ENCODE assay signal across 36 cellular contexts in genomic region chr11:1161410-1162152, GRCh38. TPM values are rescaled to one million over a fixed set of nuclear protein-coding genes. Genes with fewer than 3 reads are reported as not detected.
DNase-seq lines count a peak whose midpoint lies in the region; ATAC-seq and TF ChIP-seq lines count a peak whose summit lies in the region.
"Had no signal": no experiment of that assay in that cellular context is flagged by ENCODE, and none has a peak within 500 bp of the region (broad histone marks: within the 10 kb centered on the region; RNA-seq: fewer than 3 reads in every experiment).

No MANE protein-coding gene starts in this region.

- POLR2A ChIA-PET in SK-N-SH (lab: Yijun Ruan, JAX), result no interaction called here
- POLR2A ChIA-PET in GM10248 (lab: Yijun Ruan, JAX), result no interaction called here

- TF ChIP-seq CTCF in SK-N-SH (IDR thresholded peaks at IDR 0.05) (no peak), GM10248 (IDR thresholded peaks at IDR 0.05; ENCODE audit: control extremely low read depth, extremely low read depth, low read depth, missing control alignments) (no peak), endodermal cell (conservative IDR thresholded peaks at IDR 0.05) (no peak), sigmoid colon (IDR thresholded peaks at IDR 0.05) (no peak), gastrocnemius medialis (IDR thresholded peaks at IDR 0.05 in 4 of 5, conservative IDR thresholded peaks at IDR 0.05 in 1 of 5) (no peak)

- H3K4me3 ChIP-seq in SK-N-SH (ENCODE audit: low read depth in 2 of 2, low read length in 1 of 2) (no peak overlapping the region), endodermal cell (ENCODE audit: low read length) (no peak overlapping the region), sigmoid colon (no peak overlapping the region), GM23248 (no peak overlapping the region), gastrocnemius medialis (no peak overlapping the region)
- H3K4me3 ChIP-seq: adrenal gland, SJSA1 had no signal

- TF ChIP-seq EP300 in SK-N-SH (IDR thresholded peaks at IDR 0.05; ENCODE audit: borderline replicate concordance in 1 of 2, low read depth in 1 of 2, low read length in 1 of 2), result no peak
- no peak for TF ChIP-seq EP300 in sigmoid colon (IDR thresholded peaks at IDR 0.05)

- WGBS in SK-N-SH (ENCODE audit: low lambda C conversion rate), result 79% methylated on average over 26 of the region's 43 CpGs
- 89 to 90% methylated on average over 32 to 43 of the region's 43 CpGs for WGBS in endodermal cell (ENCODE audit: insufficient coverage in 1 of 2, insufficient read length in 1 of 2), 2 experiments
- 84 to 88% methylated on average over 43 of the region's 43 CpGs for WGBS in sigmoid colon, 2 donors
- 50 to 56% methylated on average over 34 to 43 of the region's 43 CpGs for WGBS in GM23248 (ENCODE audit: low coverage in 1 of 2, low lambda C conversion rate in 2 of 2, missing lambda C conversion rate in 2 of 2), 2 experiments

- H2AFZ ChIP-seq in SK-N-SH (ENCODE audit: low read depth) (no peak overlapping the region), GM23248 (no peak overlapping the region)
- H2AFZ ChIP-seq: parathyroid adenoma had no signal

- H3K9ac ChIP-seq in SK-N-SH (no peak overlapping the region), endodermal cell (ENCODE audit: extremely low read depth, low read length, poor library complexity, severe bottlenecking) (no peak overlapping the region), GM23248 (no peak overlapping the region)
- H3K9ac ChIP-seq: parathyroid adenoma had no signal

- in situ Hi-C loops in GM23248 (cut with MboI) (no loop called here), gastrocnemius medialis (cut with MboI; ENCODE audit: low sequenced_read_pairs in 4 of 4) (no loop called here)

- no peaks in the 10 kb centered on the region for H3K9me3 Mint-ChIP-seq in endodermal cell
- H3K9me3 Mint-ChIP-seq: activated T-cell treated with anti-CD3 and anti-CD28 coated beads, Interleukin-2, amount 50 U/mL, for 4 hours; brain; CD4-positive, CD25-positive, alpha-beta regulatory T cell; H9; neural crest cell had no signal

- DNase-seq in SK-N-SH, result peak; percentile 11
- peak; percentile 9 for DNase-seq in GM10248 (ENCODE audit: extremely low spot score)
- peak; percentile 38 for DNase-seq in endodermal cell
- DNase-seq in sigmoid colon, result peak; percentile 53
- no peak for DNase-seq in GM23248
- no peak for DNase-seq in gastrocnemius medialis
- no peak for DNase-seq in COLO829 (ENCODE audit: low spot score)
- DNase-seq: activated CD4-positive, alpha-beta T cell treated with anti-CD3 and anti-CD28 coated beads for 36 hours; activated CD8-positive, alpha-beta memory T cell treated with anti-CD3 and anti-CD28 coated beads for 24 hours; activated naive CD4-positive, alpha-beta T cell; activated T-cell treated with anti-CD3 and anti-CD28 coated beads, Interleukin-2, amount 50 U/mL, for 4 hours; CD4-positive, CD25-positive, alpha-beta regulatory T cell; effector CD4-positive, alpha-beta T cell; EL; H9; KBM-7; kidney glomerular epithelial cell; mammary epithelial cell; NCI-H1105 treated with DMSO at 0.1 percent for 48 hours; NCI-H2081; NCI-H2227 treated with DMSO at 0.1 percent for 48 hours; NCI-H69; stimulated activated CD4-positive, alpha-beta T cell treated with anti-CD3 and anti-CD28 coated beads, Interleukin-12 subunit alpha, Interleukin-12 subunit beta, amount 100 ng/mL, for 4 hours; stimulated activated CD4-positive, alpha-beta T cell treated with anti-CD3 and anti-CD28 coated beads, Interleukin-4, amount 100 ng/mL, for 1 hour; substantia nigra had no signal

- H3K27me3 ChIP-seq in SK-N-SH (ENCODE audit: insufficient read depth) (no peaks in the 10 kb centered on the region), endodermal cell (ENCODE audit: control insufficient read depth, insufficient read depth, low read length, poor library complexity, severe bottlenecking) (no peaks in the 10 kb centered on the region), sigmoid colon (peaks cover 0 to 8% (median 0%) of the 10 kb centered on the region in 3 donors), GM23248 (replicated peaks; ENCODE audit: insufficient read depth) (peaks cover 4% of the 10 kb centered on the region; the same call in 1 of the 2 replicates), gastrocnemius medialis (peaks cover 4 to 8% (median 6%) of the 10 kb centered on the region in 3 donors)
- H3K27me3 ChIP-seq: SJSA1 had no signal

- no peak overlapping the region for H3K27ac Mint-ChIP-seq in endodermal cell
- H3K27ac Mint-ChIP-seq: activated CD4-positive, alpha-beta T cell treated with anti-CD3 and anti-CD28 coated beads for 36 hours; brain; CD4-positive, CD25-positive, alpha-beta regulatory T cell; H9; T-helper 1 cell treated with Interleukin-12 subunit alpha and Interleukin-12 subunit beta and Interleukin-4 antibody, amounts not matched to agents 30 μg/mL and 1 μg/mL, for 36 hours had no signal

- CTCF ChIA-PET in SK-N-SH (lab: Yijun Ruan, JAX), result interaction anchor here (1.5 kb wide), 1 partner anchor 41 kb away, joined by 3 read pairs; no protein-coding TSS in a partner anchor
- CTCF ChIA-PET in GM10248 (lab: Yijun Ruan, JAX), result no interaction called here

- H3K27ac ChIP-seq in SK-N-SH (ENCODE audit: low read depth in 2 of 2, low read length in 1 of 2), result no peak overlapping the region
- H3K27ac ChIP-seq in endodermal cell (ENCODE audit: low read depth, low read length), result no peak overlapping the region
- no peak overlapping the region for H3K27ac ChIP-seq in sigmoid colon
- no peak overlapping the region for H3K27ac ChIP-seq in GM23248
- H3K27ac ChIP-seq in gastrocnemius medialis, result no peak overlapping the region
- H3K27ac ChIP-seq: 22Rv1, adrenal gland, epithelial cell of prostate, parathyroid adenoma, SJSA1 had no signal

- TF ChIP-seq POLR2A in sigmoid colon (IDR thresholded peaks at IDR 0.05) (no peak), gastrocnemius medialis (IDR thresholded peaks at IDR 0.05) (no peak)

- H3K4me1 ChIP-seq in SK-N-SH (ENCODE audit: control insufficient read depth in 1 of 2, insufficient read depth in 2 of 2, low read depth in 1 of 2, low read length in 1 of 2), result no peaks in the 10 kb centered on the region
- no peaks in the 10 kb centered on the region for H3K4me1 ChIP-seq in endodermal cell (ENCODE audit: control insufficient read depth, insufficient read depth, low read length)
- H3K4me1 ChIP-seq in sigmoid colon, result no peaks in the 10 kb centered on the region
- H3K4me1 ChIP-seq in GM23248 (ENCODE audit: insufficient read depth), result no peaks in the 10 kb centered on the region
- H3K4me1 ChIP-seq in gastrocnemius medialis, result no peaks in the 10 kb centered on the region
- H3K4me1 ChIP-seq: adrenal gland, parathyroid adenoma had no signal

- H3K4me2 ChIP-seq in SK-N-SH, result no peak overlapping the region
- no peak overlapping the region for H3K4me2 ChIP-seq in GM23248 (ENCODE audit: unreplicated experiment)

- H3K79me2 ChIP-seq in SK-N-SH (ENCODE audit: insufficient read depth) (no peaks in the 10 kb centered on the region), GM23248 (ENCODE audit: insufficient read depth) (no peaks in the 10 kb centered on the region)
- H3K79me2 ChIP-seq: parathyroid adenoma had no signal

- ATAC-seq in SK-N-SH treated with all-trans-retinoic acid at 6 μM for 48 hours, result no peak
- no peak for ATAC-seq in gastrocnemius medialis
- ATAC-seq: activated CD4-positive, alpha-beta T cell treated with anti-CD3 and anti-CD28 coated beads for 36 hours; activated T-cell treated with anti-CD3 and anti-CD28 coated beads, Interleukin-2, amount 50 U/mL, for 4 hours; right cardiac atrium had no signal

- TF ChIP-seq RAD21 in SK-N-SH (IDR thresholded peaks at IDR 0.05; ENCODE audit: low read length), result no peak

- no peaks in the 10 kb centered on the region for H3K36me3 Mint-ChIP-seq in endodermal cell (ENCODE audit: low read depth)
- H3K36me3 Mint-ChIP-seq: brain; CD4-positive, CD25-positive, alpha-beta regulatory T cell had no signal

- intact Hi-C loops in sigmoid colon (cut with DNase I), result no loop called here
- intact Hi-C loops in gastrocnemius medialis (cut with DNase I; ENCODE audit: low total_unique reads), result no loop called here

- no peaks in the 10 kb centered on the region for H3K4me1 Mint-ChIP-seq in endodermal cell
- H3K4me1 Mint-ChIP-seq: activated CD4-positive, alpha-beta T cell treated with anti-CD3 and anti-CD28 coated beads for 36 hours; brain; CD4-positive, CD25-positive, alpha-beta regulatory T cell; H9; neural crest cell had no signal

- no peaks in the 10 kb centered on the region for H4K20me1 ChIP-seq in SK-N-SH (ENCODE audit: insufficient read depth)
- H4K20me1 ChIP-seq in GM23248 (ENCODE audit: insufficient read depth), result no peaks in the 10 kb centered on the region

- H3K9me2 ChIP-seq in SK-N-SH (no peaks in the 10 kb centered on the region), GM23248 (ENCODE audit: insufficient read depth) (no peaks in the 10 kb centered on the region)

- H3K36me3 ChIP-seq in SK-N-SH (replicated peaks in 1 of 2; ENCODE audit: control insufficient read depth in 1 of 2, insufficient read depth in 2 of 2, low read length in 1 of 2) (no peaks in the 10 kb centered on the region), endodermal cell (ENCODE audit: control insufficient read depth, insufficient read depth, low read length) (no peaks in the 10 kb centered on the region), sigmoid colon (no peaks in the 10 kb centered on the region), GM23248 (ENCODE audit: low read depth) (no peaks in the 10 kb centered on the region), gastrocnemius medialis (no peaks in the 10 kb centered on the region)
- H3K36me3 ChIP-seq: adrenal gland, SJSA1 had no signal

- no peak overlapping the region for H3K4me3 Mint-ChIP-seq in endodermal cell
- H3K4me3 Mint-ChIP-seq: activated CD4-positive, alpha-beta T cell treated with anti-CD3 and anti-CD28 coated beads for 36 hours; activated T-cell treated with anti-CD3 and anti-CD28 coated beads, Interleukin-2, amount 50 U/mL, for 4 hours; brain; CD4-positive, CD25-positive, alpha-beta regulatory T cell; H9; neural crest cell; T-helper 1 cell treated with Interleukin-12 subunit alpha and Interleukin-12 subunit beta and Interleukin-4 antibody, amounts not matched to agents 30 μg/mL and 1 μg/mL, for 36 hours had no signal

- H3K9me3 ChIP-seq in SK-N-SH (no peaks in the 10 kb centered on the region), endodermal cell (ENCODE audit: control insufficient read depth, low read length) (no peaks in the 10 kb centered on the region), sigmoid colon (no peaks in the 10 kb centered on the region), GM23248 (ENCODE audit: low read depth) (no peaks in the 10 kb centered on the region), gastrocnemius medialis (no peaks in the 10 kb centered on the region)
- H3K9me3 ChIP-seq: adrenal gland, SJSA1 had no signal

- H3F3A ChIP-seq in SK-N-SH (replicated peaks; ENCODE audit: insufficient read depth), result no peaks in the 10 kb centered on the region
- H3F3A ChIP-seq in GM23248 (ENCODE audit: insufficient read depth), result no peaks in the 10 kb centered on the region

- H3K27me3 Mint-ChIP-seq in endodermal cell (ENCODE audit: insufficient read depth), result no peaks in the 10 kb centered on the region
- H3K27me3 Mint-ChIP-seq: CD4-positive, CD25-positive, alpha-beta regulatory T cell had no signal

RNA-seq across cellular contexts. Expression of gene MUC5AC, which starts 3.8 kb away (rescaled TPM):
- polyA plus RNA-seq in SK-N-SH (2012; rRNA removed) (not detected in 2 replicates), sigmoid colon (under 1 TPM in 2 of 3 donors, not detected in 1; under 0.01 to 0.09 TPM), GM23248 (2016; fragmentation: Nextera tagmentation; extraction: Ambion mirVana) (not detected in 2 replicates)
- polyA plus RNA-seq in SK-N-SH (2012; cell fraction: cytosol; rRNA removed), result not detected in 2 replicates
- not detected in 2 replicates for polyA plus RNA-seq in SK-N-SH (2012; cell fraction: nucleus; rRNA removed)
- total RNA-seq in endodermal cell (not detected), sigmoid colon (under 1 TPM in 1 of 4 donors, not detected in 3; under 0.01 TPM), gastrocnemius medialis (not detected)
- not detected for polyA plus RNA-seq in endodermal cell (2013, experiment 1 of 2)
- polyA plus RNA-seq in endodermal cell (2013, experiment 2 of 2), result not detected
- not detected in 2 replicates for total RNA-seq in GM23248 (2014; rRNA removed; shearing (Covaris generic))
- total RNA-seq: activated CD4-positive, alpha-beta T cell treated with anti-CD3 and anti-CD28 coated beads for 36 hours; CD4-positive, CD25-positive, alpha-beta regulatory T cell; H9; mammary epithelial cell; MCF 10A; neural crest cell; right cardiac atrium had no signal
- polyA plus RNA-seq: CD4-positive, CD25-positive, alpha-beta regulatory T cell; right cardiac atrium had no signal

Comparison
In these comparisons a context has a peak if more than half of its experiments do, and no peak if none do; other contexts are left out.
1. DNase-seq: peak in SK-N-SH (single experiment), GM10248 (single experiment), endodermal cell (single experiment) and sigmoid colon (single experiment); none in GM23248 (single experiment), gastrocnemius medialis (0 of 2) and COLO829 (single experiment).